In genomic region chr1:32963746-32964460, GRCh38 we compare ENCODE assay signal across 8 cellular contexts. TPM values are rescaled to one million over a fixed set of nuclear protein-coding genes. Genes with fewer than 3 reads are reported as not detected.
DNase-seq lines count a peak whose midpoint lies in the region; ATAC-seq and TF ChIP-seq lines count a peak whose summit lies in the region.

No MANE protein-coding gene starts in this region.

- TF ChIP-seq POLR2A in gastroesophageal sphincter (IDR thresholded peaks at IDR 0.05), result no peak

- H2AFZ ChIP-seq in osteoblast (ENCODE audit: low read length), result peak overlapping the region; percentile 61

- DNase-seq in AG08395 (ENCODE audit: low spot score), result peak; percentile 63
- DNase-seq in RPMI7951 (ENCODE audit: low read depth), result peak; percentile 73
- DNase-seq in activated effector memory CD4-positive, alpha-beta T cell treated with anti-CD3 and anti-CD28 coated beads, Interleukin-2, amount 50 U/mL, for 16 hours, result peak; percentile 87
- DNase-seq in osteoblast (ENCODE audit: insufficient read length, low spot score, missing footprints), result peak; percentile 95
- no peak for DNase-seq in thoracic aorta (ENCODE audit: low spot score)

- TF ChIP-seq CTCF in gastroesophageal sphincter (IDR thresholded peaks at IDR 0.05), result peak in 1 of 4 experiments; percentile 20
- TF ChIP-seq CTCF in osteoblast (IDR thresholded peaks at IDR 0.05; ENCODE audit: extremely low read depth, low read depth, low read length), result no peak
- TF ChIP-seq CTCF in thoracic aorta (IDR thresholded peaks at IDR 0.05), result no peak

- peak overlapping the region; percentile 41 to 98 (median 96) for H3K27ac ChIP-seq in gastroesophageal sphincter
- peak overlapping the region; percentile 29 for H3K27ac ChIP-seq in osteoblast (ENCODE audit: low read depth, low read length)
- H3K27ac ChIP-seq in thoracic aorta, result peak overlapping the region; percentile 75 to 82

- H3K4me3 ChIP-seq in gastroesophageal sphincter (peak overlapping the region; percentile 51 to 95), osteoblast (ENCODE audit: insufficient read depth, low read length) (peak overlapping the region; percentile 88), thoracic aorta (peak overlapping the region; percentile 99)

- peaks cover 45% of the 10 kb centered on the region for H3K79me2 ChIP-seq in osteoblast (ENCODE audit: insufficient read depth, low read length)

- H3K36me3 ChIP-seq in gastroesophageal sphincter, result no peaks in the 10 kb centered on the region
- no peaks in the 10 kb centered on the region for H3K36me3 ChIP-seq in osteoblast (ENCODE audit: insufficient read depth, low read length)
- H3K36me3 ChIP-seq in thoracic aorta, result no peaks in the 10 kb centered on the region

- H3K4me1 ChIP-seq in gastroesophageal sphincter, result peaks cover 0 to 51% (median 13%) of the 10 kb centered on the region in 3 donors
- peaks cover 33% of the 10 kb centered on the region for H3K4me1 ChIP-seq in osteoblast (ENCODE audit: insufficient read depth, low read length)
- peaks cover 18 to 39% of the 10 kb centered on the region in 2 donors for H3K4me1 ChIP-seq in thoracic aorta (ENCODE audit: control insufficient read depth in 1 of 2, low read depth in 2 of 2)

- no peak for TF ChIP-seq EP300 in gastroesophageal sphincter (IDR thresholded peaks at IDR 0.05)

- H3K9me3 ChIP-seq in gastroesophageal sphincter (no peaks in the 10 kb centered on the region), osteoblast (ENCODE audit: low read depth, low read length) (no peaks in the 10 kb centered on the region), thoracic aorta (no peaks in the 10 kb centered on the region)

- 0 to 1% methylated on average over 6 to 9 of the region's 78 CpGs for WGBS in gastroesophageal sphincter (ENCODE audit: low coverage in 1 of 2), 2 donors

- H3K27me3 ChIP-seq in gastroesophageal sphincter (no peaks in the 10 kb centered on the region), osteoblast (ENCODE audit: insufficient read depth, low read length) (no peaks in the 10 kb centered on the region), thoracic aorta (replicated peaks; ENCODE audit: insufficient read depth) (no peaks in the 10 kb centered on the region)

- H3K4me2 ChIP-seq in osteoblast (ENCODE audit: insufficient read depth, low read length), result peak overlapping the region; percentile 88

- peaks cover 19% of the 10 kb centered on the region for H4K20me1 ChIP-seq in osteoblast (ENCODE audit: insufficient read depth, low read length)

- ATAC-seq in GM18909 (IDR thresholded peaks at IDR 0.05; ENCODE audit: poor library complexity, unreplicated experiment) (peak; percentile 32), HG03354 (IDR thresholded peaks at IDR 0.05; ENCODE audit: poor library complexity, severe bottlenecking, unreplicated experiment) (peak; percentile 33), gastroesophageal sphincter (peak; percentile 24), thoracic aorta (ENCODE audit: insufficient number of reproducible peaks, low FRiP score, low read depth) (peak; percentile 5)

RNA-seq across cellular contexts. Expression of gene RNF19B, which starts 0.7 kb away (rescaled TPM):
- total RNA-seq in RPMI7951 (2014; rRNA removed; shearing (Covaris generic)), result 9.8 and 10.3 TPM in 2 replicates
- 10 to 100 TPM; 19.5 to 25.2 (median 21.8) TPM for total RNA-seq in gastroesophageal sphincter
- 14.5 and 19.7 TPM in 2 replicates for total RNA-seq in osteoblast
- total RNA-seq in thoracic aorta, result 10 to 100 TPM; 21.9 to 37.2 TPM

Comparison
In these comparisons a context has a peak if more than half of its experiments do, and no peak if none do; other contexts are left out.
1. H3K27ac ChIP-seq: peak in every context shown above with its lines; median percentile 96 in gastroesophageal sphincter; 78 in thoracic aorta; 29 in osteoblast.